20 cellular contexts compared by ENCODE assay signal in genomic region chr12:120922279-120922678, GRCh38. TPM values are rescaled to one million over a fixed set of nuclear protein-coding genes. Genes with fewer than 3 reads are reported as not detected.
"Had no signal": no experiment of that assay in that cellular context is flagged by ENCODE, and none has a peak within 500 bp of the region (broad histone marks: within the 10 kb centered on the region; RNA-seq: fewer than 3 reads in every experiment).

No MANE protein-coding gene starts in this region.

- H3K27ac Mint-ChIP-seq: dendritic cell treated with granulocyte-macrophage colony-stimulating factor and Interleukin-4, amounts not matched to agents 40 ng/mL and 50 ng/mL, for 4 days; effector memory CD8-positive, alpha-beta T cell; naive thymus-derived CD8-positive, alpha-beta T cell had no signal

- H3K9me3 ChIP-seq: ovary had no signal

- H3K79me2 ChIP-seq: hepatocyte had no signal

- H3K4me1 ChIP-seq: right atrium auricular region had no signal

- DNase-seq: effector memory CD8-positive, alpha-beta T cell; esophagus squamous epithelium; foreskin fibroblast; kidney glomerular epithelial cell; mucosa of descending colon; naive thymus-derived CD8-positive, alpha-beta T cell; nucleus accumbens; ovary; small intestine; stimulated activated CD4-positive, alpha-beta T cell treated with anti-CD3 and anti-CD28 coated beads, Interleukin-2, amount 100 ng/mL, for 48 hours; stimulated activated naive CD4-positive, alpha-beta T cell treated with Interleukin-2 at 50 U/mL for 16 hours; trophoblast cell had no signal

- H3K4me3 ChIP-seq: esophagus squamous epithelium, hepatocyte, mucosa of descending colon, ovary, right atrium auricular region had no signal

- H3K27ac ChIP-seq: hepatocyte, ovary, right atrium auricular region had no signal

- H2AFZ ChIP-seq: hepatocyte had no signal

- H3K4me1 Mint-ChIP-seq: naive thymus-derived CD8-positive, alpha-beta T cell; neural crest cell had no signal

- H3K27me3 Mint-ChIP-seq: dendritic cell treated with granulocyte-macrophage colony-stimulating factor and Interleukin-4, amounts not matched to agents 40 ng/mL and 50 ng/mL, for 4 days; effector memory CD8-positive, alpha-beta T cell had no signal

- H3K4me2 ChIP-seq: hepatocyte had no signal

- H3K27me3 ChIP-seq: esophagus squamous epithelium, hepatocyte, ovary, right atrium auricular region had no signal

- H3K4me3 Mint-ChIP-seq: dendritic cell treated with granulocyte-macrophage colony-stimulating factor and Interleukin-4, amounts not matched to agents 40 ng/mL and 50 ng/mL, for 4 days; effector memory CD8-positive, alpha-beta T cell; naive thymus-derived CD8-positive, alpha-beta T cell; neural crest cell had no signal

- H3K36me3 ChIP-seq: esophagus squamous epithelium, ovary, right atrium auricular region had no signal

- ATAC-seq: effector memory CD8-positive, alpha-beta T cell; mucosa of descending colon; naive thymus-derived CD8-positive, alpha-beta T cell had no signal

RNA-seq across cellular contexts. Expression of gene HNF1A, which starts 56.1 kb away (rescaled TPM):
- total RNA-seq: esophagus squamous epithelium; lung microvascular endothelial cell; mesenteric fat pad; naive thymus-derived CD8-positive, alpha-beta T cell; neural crest cell; posterior vena cava; right atrium auricular region; urinary bladder had no signal
- polyA plus RNA-seq: naive thymus-derived CD8-positive, alpha-beta T cell had no signal
